Comparison of ENCODE assay signal across 10 cellular contexts in genomic region chr7:50352282-50352681, GRCh38. TPM values are rescaled to one million over a fixed set of nuclear protein-coding genes. Genes with fewer than 3 reads are reported as not detected.
DNase-seq lines count a peak whose midpoint lies in the region; ATAC-seq and TF ChIP-seq lines count a peak whose summit lies in the region.
"Had no signal": no experiment of that assay in that cellular context is flagged by ENCODE, and none has a peak within 500 bp of the region (broad histone marks: within the 10 kb centered on the region; RNA-seq: fewer than 3 reads in every experiment).

No MANE protein-coding gene starts in this region.

- H3K4me3 ChIP-seq in HL-60 (replicated peaks; ENCODE audit: insufficient read depth, low read length) = no peak overlapping the region
- no peak overlapping the region for H3K4me3 ChIP-seq in skin epidermis

- no peak for DNase-seq in HL-60 (ENCODE audit: low read depth in 1 of 2, low spot score in 1 of 2)
- DNase-seq in left lobe of liver (ENCODE audit: low spot score) = no peak
- no peak for DNase-seq in SW480 (ENCODE audit: low spot score)
- no peak for DNase-seq in cardiac septum (ENCODE audit: low spot score)
- DNase-seq: H7; NCI-H526; stimulated activated CD4-positive, alpha-beta T cell treated with anti-CD3 and anti-CD28 coated beads, Interleukin-15, amount 100 ng/mL, for 24 hours had no signal

- peak overlapping the region; percentile 46 for H3K27ac ChIP-seq in HL-60 (replicated peaks)
- H3K27ac ChIP-seq in skin epidermis = peak overlapping the region in 13 of 21 experiments; percentile 1 to 92 (median 66)

- no peak for TF ChIP-seq CTCF in HL-60 (IDR thresholded peaks at IDR 0.05; ENCODE audit: insufficient read depth, low read length)

- ATAC-seq in GM18907 (IDR thresholded peaks at IDR 0.05; ENCODE audit: unreplicated experiment) (peak; percentile 85), GM21786 (IDR thresholded peaks at IDR 0.05; ENCODE audit: unreplicated experiment) (peak; percentile 84), left lobe of liver (no peak)

- intact Hi-C loops in cardiac septum (cut with DNase I) = no loop called here

- no peaks in the 10 kb centered on the region for H3K27me3 ChIP-seq in HL-60 (ENCODE audit: insufficient read depth, poor library complexity, severe bottlenecking)

RNA-seq across cellular contexts. Expression of gene IKZF1, which starts 47.8 kb away (rescaled TPM):
- total RNA-seq in left lobe of liver (2.8 TPM), cardiac septum (2.2 TPM)
